29 cellular contexts compared by ENCODE assay signal in the genomic region with DNA sequence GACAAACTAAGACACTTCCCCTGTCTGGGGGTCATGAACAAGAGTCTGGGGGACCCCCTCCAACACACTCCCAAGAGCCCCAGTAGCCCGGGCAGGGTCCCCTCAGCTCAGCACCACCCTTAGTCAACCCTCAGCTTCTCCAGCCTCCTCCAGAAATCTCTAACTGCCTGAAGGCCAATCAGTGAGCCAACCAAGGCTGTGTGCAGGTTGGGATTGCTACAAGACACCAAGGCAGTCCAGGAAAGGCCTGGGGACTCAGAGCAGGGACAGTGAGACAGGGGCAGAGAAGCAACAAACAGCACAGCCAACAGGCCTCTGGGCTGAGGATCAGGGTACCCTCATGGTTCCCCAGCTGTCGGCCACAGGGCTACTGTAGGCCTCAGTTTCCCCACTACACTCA. TPM values are rescaled to one million over a fixed set of nuclear protein-coding genes. Genes with fewer than 3 reads are reported as not detected.
"Had no signal": no experiment of that assay in that cellular context is flagged by ENCODE, and none has a peak within 500 bp of the region (broad histone marks: within the 10 kb centered on the region; RNA-seq: fewer than 3 reads in every experiment).

No MANE protein-coding gene starts in this region.

- H3K9me3 Mint-ChIP-seq: activated B cell treated with CpG ODN at 0.5 μM for 24 hours; activated T-helper 2 cell treated with anti-CD3 and anti-CD28 coated beads, Interferon-gamma antibody, Interleukin-2, Interleukin-4, amounts not matched to agents 10 μg/mL and 5 μg/mL and 100 μg/mL, durations not matched to agents 14 hours and 24 hours and 36 hours; effector memory CD8-positive, alpha-beta T cell; nephron had no signal

- H3K27ac ChIP-seq: colonic mucosa, prostate gland, spleen, tibial nerve had no signal

- H3K27ac Mint-ChIP-seq: activated B cell treated with CpG ODN at 0.5 μM for 24 hours; activated CD8-positive, alpha-beta memory T cell treated with anti-CD3 and anti-CD28 coated beads, Interleukin-2, amount 10 ng/mL, durations not matched to agents 7 days and 5 days; activated CD8-positive, alpha-beta T cell treated with anti-CD3 and anti-CD28 coated beads, Interleukin-2, amount 10 ng/mL, durations not matched to agents 7 days and 5 days; activated naive CD8-positive, alpha-beta T cell; activated T-helper 2 cell treated with anti-CD3 and anti-CD28 coated beads, Interferon-gamma antibody, Interleukin-2, Interleukin-4, amounts not matched to agents 10 μg/mL and 5 μg/mL and 100 μg/mL, durations not matched to agents 14 hours and 24 hours and 36 hours; nephron; T-helper 17 cell had no signal

- DNase-seq: activated B cell treated with CpG ODN at 0.5 μM for 24 hours; activated CD8-positive, alpha-beta memory T cell treated with anti-CD3 and anti-CD28 coated beads, Interleukin-2, amount 10 ng/mL, durations not matched to agents 7 days and 5 days; activated CD8-positive, alpha-beta T cell treated with anti-CD3 and anti-CD28 coated beads, Interleukin-2, amount 10 ng/mL, durations not matched to agents 7 days and 5 days; activated naive CD4-positive, alpha-beta T cell treated with Interleukin-2 at 50 U/mL for 16 hours; activated T-cell treated with anti-CD3 and anti-CD28 coated beads, Interleukin-2, amount 50 U/mL, for 48 hours; aorta; body of pancreas; cerebellar nuclear complex; colonic mucosa; dorsolateral prefrontal cortex; effector memory CD8-positive, alpha-beta T cell; head of caudate nucleus; kidney glomerular epithelial cell; left lung; retina; spleen; stimulated activated naive CD4-positive, alpha-beta T cell treated with Interleukin-2 at 50 U/mL for 16 hours; T-helper 17 cell; T1000 had no signal

- H3K4me1 ChIP-seq: colonic mucosa had no signal

- ATAC-seq: activated CD8-positive, alpha-beta memory T cell treated with anti-CD3 and anti-CD28 coated beads, Interleukin-2, amount 10 ng/mL, durations not matched to agents 7 days and 5 days; activated CD8-positive, alpha-beta T cell treated with anti-CD3 and anti-CD28 coated beads, Interleukin-2, amount 10 ng/mL, durations not matched to agents 7 days and 5 days; body of pancreas; effector memory CD8-positive, alpha-beta T cell; left lung; SK-N-SH treated with all-trans-retinoic acid at 6 μM for 48 hours; T-helper 17 cell had no signal

- H3K4me3 Mint-ChIP-seq: activated B cell treated with CpG ODN at 0.5 μM for 24 hours; activated CD8-positive, alpha-beta memory T cell treated with anti-CD3 and anti-CD28 coated beads, Interleukin-2, amount 10 ng/mL, durations not matched to agents 7 days and 5 days; activated CD8-positive, alpha-beta T cell treated with anti-CD3 and anti-CD28 coated beads, Interleukin-2, amount 10 ng/mL, durations not matched to agents 7 days and 5 days; activated naive CD8-positive, alpha-beta T cell; effector memory CD8-positive, alpha-beta T cell; nephron; T-helper 17 cell had no signal

- H3K27me3 Mint-ChIP-seq: activated B cell treated with CpG ODN at 0.5 μM for 24 hours; activated CD8-positive, alpha-beta memory T cell treated with anti-CD3 and anti-CD28 coated beads, Interleukin-2, amount 10 ng/mL, durations not matched to agents 7 days and 5 days; activated naive CD8-positive, alpha-beta T cell; effector memory CD8-positive, alpha-beta T cell; T-helper 17 cell had no signal

- H3K4me1 Mint-ChIP-seq: activated B cell treated with CpG ODN at 0.5 μM for 24 hours, nephron had no signal

- H3K36me3 ChIP-seq: colonic mucosa, prostate gland had no signal

- FAIRE-seq: endothelial cell of umbilical vein had no signal

- H3K9me3 ChIP-seq: body of pancreas, colonic mucosa, left lung, prostate gland, spleen, tibial nerve had no signal

- H3K4me3 ChIP-seq: body of pancreas, colonic mucosa, dorsolateral prefrontal cortex, left lung, prostate gland, spleen, tibial nerve had no signal

- H3K27me3 ChIP-seq: body of pancreas, colonic mucosa, dorsolateral prefrontal cortex, left lung, spleen, tibial nerve had no signal

RNA-seq across cellular contexts. Expression of gene GJA4, which starts 53.5 kb away (rescaled TPM):
- total RNA-seq: activated B cell treated with CpG ODN at 0.5 μM for 24 hours; activated CD8-positive, alpha-beta memory T cell treated with anti-CD3 and anti-CD28 coated beads, Interleukin-2, amount 10 ng/mL, durations not matched to agents 7 days and 5 days; activated CD8-positive, alpha-beta T cell treated with anti-CD3 and anti-CD28 coated beads, Interleukin-2, amount 10 ng/mL, durations not matched to agents 7 days and 5 days; activated T-helper 2 cell treated with anti-CD3 and anti-CD28 coated beads, Interferon-gamma antibody, Interleukin-2, Interleukin-4, amounts not matched to agents 10 μg/mL and 5 μg/mL and 100 μg/mL, durations not matched to agents 14 hours and 24 hours and 36 hours; fibroblast of lung; fibroblast of villous mesenchyme; osteocyte had no signal
- polyA plus RNA-seq: fibroblast of lung had no signal
